ENCODE assay signal across 9 cellular contexts in genomic region chr22:49807780-49808708, GRCh38.
DNase-seq lines count a peak whose midpoint lies in the region; TF ChIP-seq lines count a peak whose summit lies in the region.
"Had no signal": no experiment of that assay in that cellular context is flagged by ENCODE, and none has a peak within 500 bp of the region (broad histone marks: within the 10 kb centered on the region; RNA-seq: fewer than 3 reads in every experiment).

No MANE protein-coding gene starts in this region.

- DNase-seq in activated CD4-positive, alpha-beta T cell treated with anti-CD3 and anti-CD28 coated beads, Interleukin-2, amount 50 U/mL, for 1 hour = peak; percentile 53
- DNase-seq in stimulated activated CD4-positive, alpha-beta T cell treated with anti-CD3 and anti-CD28 coated beads, Interleukin-4, amount 100 ng/mL, for 24 hours = peak; percentile 32
- DNase-seq in medulla oblongata (ENCODE audit: extremely low spot score) (no peak), AG20443 (ENCODE audit: low spot score) (no peak), KBM-7 (no peak)
- DNase-seq: activated B cell treated with CpG ODN at 0.5 μM for 24 hours, anterior cingulate cortex had no signal

- H3K9ac ChIP-seq in Loucy (ENCODE audit: low read depth, low read length, poor library complexity, severe bottlenecking) = no peak overlapping the region
- no peak overlapping the region for H3K9ac ChIP-seq in duodenal mucosa (ENCODE audit: low read depth in 1 of 2, low read length in 2 of 2)

- H3K4me3 ChIP-seq in Loucy (ENCODE audit: low read length, poor library complexity, severe bottlenecking) (no peak overlapping the region), duodenal mucosa (ENCODE audit: low read depth in 1 of 2, low read length in 2 of 2) (no peak overlapping the region)

- no peak overlapping the region for H2AFZ ChIP-seq in Loucy (ENCODE audit: low read length)

- no peaks in the 10 kb centered on the region for H3K9me2 ChIP-seq in Loucy (replicated peaks; ENCODE audit: low read depth, low read length)

- in situ Hi-C loops in KBM-7 (cut with MboI; ENCODE audit: low pct_unique_long_range_greater_than_20kb, low sequenced_read_pairs) = no loop called here

- peaks cover 100% of the 10 kb centered on the region for H3K79me2 ChIP-seq in Loucy (ENCODE audit: insufficient read depth, low read length)

- TF ChIP-seq CTCF in Loucy (conservative IDR thresholded peaks at IDR 0.05; ENCODE audit: low read length) = no peak

- H3K4me1 ChIP-seq in Loucy (ENCODE audit: insufficient read depth, low read length, poor library complexity, severe bottlenecking) (peaks cover 33% of the 10 kb centered on the region), duodenal mucosa (ENCODE audit: control insufficient read depth in 1 of 2, insufficient read depth in 2 of 2, low read length in 2 of 2) (peaks cover 9 to 25% of the 10 kb centered on the region in 2 donors)

- H3K9me3 ChIP-seq in Loucy (ENCODE audit: insufficient read depth, low read depth, low read length) (no peaks in the 10 kb centered on the region), duodenal mucosa (ENCODE audit: control insufficient read depth in 1 of 2, low read length in 2 of 2) (no peaks in the 10 kb centered on the region)

- H3K27ac ChIP-seq in duodenal mucosa (ENCODE audit: low read depth, low read length) = peak overlapping the region; percentile 11

- no peaks in the 10 kb centered on the region for H3K27me3 ChIP-seq in Loucy (ENCODE audit: insufficient read depth, low read length, poor library complexity, severe bottlenecking)
- H3K27me3 ChIP-seq in duodenal mucosa (ENCODE audit: control insufficient read depth in 1 of 2, insufficient read depth in 2 of 2, low read length in 2 of 2) = no peaks in the 10 kb centered on the region

- peaks cover 97% of the 10 kb centered on the region for H4K20me1 ChIP-seq in Loucy (ENCODE audit: insufficient read depth, low read length, poor library complexity, severe bottlenecking)

- no peaks in the 10 kb centered on the region; the same call in 1 of the 2 replicates for H3F3A ChIP-seq in Loucy (ENCODE audit: low read depth)

- peak overlapping the region; percentile 9 for H3K4me2 ChIP-seq in Loucy (ENCODE audit: low read depth, low read length, poor library complexity, severe bottlenecking)

- H3K36me3 ChIP-seq in Loucy (ENCODE audit: insufficient read depth, low read length) (peaks cover 63% of the 10 kb centered on the region; the same call in 1 of the 2 replicates), duodenal mucosa (ENCODE audit: control insufficient read depth in 1 of 2, insufficient read depth in 2 of 2, low read length in 2 of 2) (peaks cover 8 to 33% of the 10 kb centered on the region in 2 donors)

Comparison
In these comparisons a context has a peak if more than half of its experiments do, and no peak if none do; other contexts are left out.
1. DNase-seq: peak in activated CD4-positive, alpha-beta T cell treated with anti-CD3 and anti-CD28 coated beads, Interleukin-2, amount 50 U/mL, for 1 hour (single experiment) and stimulated activated CD4-positive, alpha-beta T cell treated with anti-CD3 and anti-CD28 coated beads, Interleukin-4, amount 100 ng/mL, for 24 hours (single experiment); none in medulla oblongata (single experiment), AG20443 (single experiment) and KBM-7 (single experiment).